In the genomic region with DNA sequence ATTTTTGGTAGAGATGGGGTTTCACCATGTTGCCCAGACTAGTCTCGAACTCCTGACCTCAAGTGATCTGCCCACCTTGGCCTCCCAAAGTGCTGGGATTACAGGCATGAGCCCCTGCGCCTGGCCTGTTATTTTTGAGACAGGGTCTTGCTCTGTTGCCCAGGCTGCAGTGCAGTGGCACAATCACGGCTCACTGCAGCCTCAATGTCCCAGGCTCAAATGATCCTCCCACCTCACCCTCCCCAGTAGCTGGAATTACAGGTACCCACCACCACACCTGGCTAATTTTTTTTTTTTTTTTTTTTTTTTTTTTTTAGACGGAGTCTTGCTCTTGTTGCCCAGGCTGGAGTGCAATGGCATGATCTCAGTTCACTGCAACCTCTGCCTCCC, we compare ENCODE assay signal across 1 cellular context. TPM values are rescaled to one million over a fixed set of nuclear protein-coding genes. Genes with fewer than 3 reads are reported as not detected.
"Had no signal": no experiment of that assay in that cellular context is flagged by ENCODE, and none has a peak within 500 bp of the region (broad histone marks: within the 10 kb centered on the region; RNA-seq: fewer than 3 reads in every experiment).

No MANE protein-coding gene starts in this region.

RNA-seq across cellular contexts. Expression of a gene that starts 2.4 kb away (rescaled TPM):
- polyA plus RNA-seq: IgD-negative memory B cell had no signal
